21 cellular contexts compared by ENCODE assay signal in genomic region chr2:173934895-173935294, GRCh38. TPM values are rescaled to one million over a fixed set of nuclear protein-coding genes. Genes with fewer than 3 reads are reported as not detected.
DNase-seq lines count a peak whose midpoint lies in the region; ATAC-seq, FAIRE-seq and TF ChIP-seq lines count a peak whose summit lies in the region.
"Had no signal": no experiment of that assay in that cellular context is flagged by ENCODE, and none has a peak within 500 bp of the region (broad histone marks: within the 10 kb centered on the region; RNA-seq: fewer than 3 reads in every experiment).

No MANE protein-coding gene starts in this region.

- TF ChIP-seq RAD21 in K562 (CRISPR knock-in tag; conservative IDR thresholded peaks at IDR 0.05 in 1 of 2, IDR thresholded peaks at IDR 0.05 in 1 of 2) = no peak

- no peak overlapping the region for H3K27ac ChIP-seq in K562 (ENCODE audit: extremely low read depth, low read depth, low read length)
- H3K27ac ChIP-seq in gastrocnemius medialis = peak overlapping the region in 3 of 4 donors; percentile 1 to 12 (median 3)
- no peak overlapping the region for H3K27ac ChIP-seq in OCI-LY7 (ENCODE audit: low read depth, low read length, poor library complexity, severe bottlenecking)
- H3K27ac ChIP-seq: A549, ascending aorta, esophagus muscularis mucosa, tibial nerve had no signal

- no peaks in the 10 kb centered on the region for H3K9me2 ChIP-seq in OCI-LY7 (ENCODE audit: insufficient read depth, low read length)

- H3K9me3 ChIP-seq in K562 (replicated peaks; ENCODE audit: control insufficient read depth, insufficient read depth, low read depth, low read length) (no peaks in the 10 kb centered on the region), gastrocnemius medialis (no peaks in the 10 kb centered on the region), OCI-LY7 (ENCODE audit: low read length) (no peaks in the 10 kb centered on the region; the same call in 1 of the 2 replicates)
- H3K9me3 ChIP-seq: A549, ascending aorta, esophagus muscularis mucosa, tibial nerve had no signal

- ATAC-seq in K562 = peak; percentile 61
- no peak for ATAC-seq in gastrocnemius medialis
- no peak for ATAC-seq in HG03439 (IDR thresholded peaks at IDR 0.05; ENCODE audit: unreplicated experiment)
- ATAC-seq: natural killer cell had no signal

- intact Hi-C loops in K562 (cut with micrococcal nuclease) = no loop called here
- intact Hi-C loops in gastrocnemius medialis (cut with DNase I; ENCODE audit: low total_unique reads) = loop anchor here (10.0 kb wide), 1 partner anchor 310 kb away; the partner anchor contains the start of gene OLA1
- intact Hi-C loops in OCI-LY7 (cut with micrococcal nuclease; ENCODE audit: unreplicated experiment) = no loop called here

- TF ChIP-seq CTCF in K562 (IDR thresholded peaks at IDR 0.05 in 2 of 3, conservative IDR thresholded peaks at IDR 0.05 in 1 of 3; ENCODE audit: insufficient read depth in 2 of 3, low read depth in 1 of 3, low read length in 3 of 3) (no peak), gastrocnemius medialis (IDR thresholded peaks at IDR 0.05 in 4 of 5, conservative IDR thresholded peaks at IDR 0.05 in 1 of 5) (no peak), OCI-LY7 (conservative IDR thresholded peaks at IDR 0.05; ENCODE audit: low read length) (no peak)

- POLR2A ChIA-PET in K562 (lab: Yijun Ruan, JAX) (interaction anchor here (0.9 kb wide), 2 partner anchors 10 to 11 kb away, joined by 3 to 5 read pairs; no protein-coding TSS in a partner anchor), OCI-LY7 (lab: Charles Lee) (interaction anchor here (1.4 kb wide), 1 partner anchor 10 kb away, joined by 4 read pairs; no protein-coding TSS in a partner anchor)

- H3K9ac ChIP-seq in K562 (ENCODE audit: insufficient read depth in 1 of 2, low read depth in 2 of 2, low read length in 2 of 2) = no peak overlapping the region

- TF ChIP-seq POLR2A in K562 (conservative IDR thresholded peaks at IDR 0.05) = no peak
- no peak for TF ChIP-seq POLR2A in gastrocnemius medialis (IDR thresholded peaks at IDR 0.05)

- no peak overlapping the region for H2AFZ ChIP-seq in K562 (ENCODE audit: low read depth, low read length)
- H2AFZ ChIP-seq in OCI-LY7 (ENCODE audit: low read length) = no peak overlapping the region

- WGBS in K562 (ENCODE audit: insufficient coverage, low coverage, missing lambda C conversion rate) = 37% methylated on average over 5 of the region's 5 CpGs

- H3K4me2 ChIP-seq in K562 (ENCODE audit: insufficient read depth, low read length) = no peak overlapping the region
- no peak overlapping the region for H3K4me2 ChIP-seq in OCI-LY7 (ENCODE audit: low read length)
- H3K4me2 ChIP-seq: A549 had no signal

- BruUV-seq in K562 (replicated peaks; lab: Mats Ljungman, UMichigan) (no TSS peak), OCI-LY7 (replicated peaks; lab: Mats Ljungman, UMichigan) (no TSS peak)

- no peaks in the 10 kb centered on the region for H3K27me3 ChIP-seq in K562 (ENCODE audit: control insufficient read depth in 2 of 2, insufficient read depth in 2 of 2, low read length in 2 of 2)
- no peaks in the 10 kb centered on the region for H3K27me3 ChIP-seq in gastrocnemius medialis
- H3K27me3 ChIP-seq: ascending aorta, esophagus muscularis mucosa, tibial nerve had no signal

- peak; percentile 32 for DNase-seq in NCI-H748 (lab: John Stamatoyannopoulos, UW; ENCODE audit: unreplicated experiment)
- DNase-seq in NCI-H748 treated with DMSO at 0.1 percent for 48 hours (lab: John Stamatoyannopoulos, UW) = no peak
- DNase-seq in NCI-H1436 (lab: John Stamatoyannopoulos, UW) = peak; percentile 39
- DNase-seq in K562 (ENCODE audit: extremely low read depth in 1 of 4, low spot score in 3 of 4) = peak in 1 of 4 experiments; percentile 27
- no peak for DNase-seq in gastrocnemius medialis
- no peak for DNase-seq in GOT3 (lab: John Stamatoyannopoulos, UW)
- DNase-seq in OCI-LY7 (ENCODE audit: low spot score) = no peak
- DNase-seq: activated CD4-positive, alpha-beta memory T cell treated with anti-CD3 and anti-CD28 coated beads, Interleukin-2, amount 10 ng/mL, durations not matched to agents 7 days and 5 days; activated effector memory CD4-positive, alpha-beta T cell treated with Interleukin-2 at 50 U/mL for 16 hours; hypothalamus; natural killer cell; NCI-H187 treated with DMSO at 0.1 percent for 48 hours; retina; stimulated activated CD4-positive, alpha-beta T cell treated with anti-CD3 and anti-CD28 coated beads, Interleukin-4, amount 100 ng/mL, for 1 hour had no signal

- H4K20me1 ChIP-seq in K562 (replicated peaks; ENCODE audit: control insufficient read depth, insufficient read depth, low read length) = peaks cover 17% of the 10 kb centered on the region
- peaks cover 58% of the 10 kb centered on the region for H4K20me1 ChIP-seq in OCI-LY7 (ENCODE audit: insufficient read depth, low read length)

- peaks cover under 1 to 13% of the 10 kb centered on the region in 2 experiments; a peak in 4 of 5 replicates for H3K4me1 ChIP-seq in K562 (replicated peaks in 1 of 2; ENCODE audit: control insufficient read depth in 2 of 2, insufficient read depth in 2 of 2, low read length in 2 of 2)
- H3K4me1 ChIP-seq in gastrocnemius medialis = peaks cover 45 to 46% of the 10 kb centered on the region in 2 donors
- H3K4me1 ChIP-seq in OCI-LY7 (ENCODE audit: insufficient read depth, low read length, poor library complexity, severe bottlenecking) = peaks cover 34% of the 10 kb centered on the region

- in situ Hi-C loops in K562 (cut with MboI) (no loop called here), gastrocnemius medialis (cut with MboI; ENCODE audit: low sequenced_read_pairs in 4 of 4) (no loop called here)

- no peak for FAIRE-seq in K562 (lab: Jason Lieb, UNC)
- FAIRE-seq: A549, GM18507, GM19239 had no signal

- peaks cover 97% of the 10 kb centered on the region for H3K79me2 ChIP-seq in K562 (ENCODE audit: control insufficient read depth, insufficient read depth, low read length)
- H3K79me2 ChIP-seq in OCI-LY7 (ENCODE audit: insufficient read depth, low read depth, low read length) = peaks cover 100% of the 10 kb centered on the region

- H3K36me3 ChIP-seq in K562 (ENCODE audit: control insufficient read depth, insufficient read depth, low read length) = peaks cover 29% of the 10 kb centered on the region; the same call in 2 of the 3 replicates
- no peaks in the 10 kb centered on the region for H3K36me3 ChIP-seq in gastrocnemius medialis
- H3K36me3 ChIP-seq in OCI-LY7 (ENCODE audit: insufficient read depth, low read length) = peaks cover 85% of the 10 kb centered on the region

- H3K4me3 ChIP-seq in K562 (no peak overlapping the region), gastrocnemius medialis (no peak overlapping the region), OCI-LY7 (ENCODE audit: low read depth, low read length, poor library complexity, severe bottlenecking) (no peak overlapping the region)
- H3K4me3 ChIP-seq: A549, ascending aorta, esophagus muscularis mucosa, tibial nerve had no signal

- H3K9me1 ChIP-seq in K562 (ENCODE audit: control insufficient read depth, insufficient read depth, low read length) = peaks cover 7% of the 10 kb centered on the region

- no peak for TF ChIP-seq EP300 in K562 (IDR thresholded peaks at IDR 0.05; ENCODE audit: low read length)

- CTCF ChIA-PET in K562 (lab: Yijun Ruan, JAX; ENCODE audit: low intra/inter-chr PET ratio) = no interaction called here
- CTCF ChIA-PET in OCI-LY7 (lab: Charles Lee; ENCODE audit: unreplicated experiment) = no interaction called here

TF ChIP-seq in K562, 482 proteins besides CTCF, POLR2A, EP300 and RAD21:
- TF ChIP-seq E2F6 (IDR thresholded peaks at IDR 0.05; ENCODE audit: borderline replicate concordance in 1 of 2, extremely low read depth in 1 of 2, insufficient read depth in 1 of 2, insufficient read length in 1 of 2, low read depth in 1 of 2, low read length in 1 of 2, poor library complexity in 1 of 2, severe bottlenecking in 1 of 2) (peak in 1 of 2 experiments; percentile 21), JUND (IDR thresholded peaks at IDR 0.05; ENCODE audit: borderline replicate concordance, low read depth, low read length) (peak; percentile 54), JUND (tag; IDR thresholded peaks at IDR 0.05; ENCODE audit: borderline replicate concordance, low read depth, low read length) (no peak), NCOA1 (IDR thresholded peaks at IDR 0.05; ENCODE audit: low read depth) (no peak)

RNA-seq across cellular contexts. Expression of gene SP3, which starts 30.3 kb away (rescaled TPM):
- 73.5 and 177 TPM in 2 replicates for total RNA-seq in K562 (2011; cell fraction: chromatin; rRNA removed; ENCODE audit: low replicate concordance)
- total RNA-seq in K562 (2011; cell fraction: nucleolus; rRNA removed) = 36.0 and 43.8 TPM in 2 replicates
- 64.0 and 89.2 TPM in 2 replicates for total RNA-seq in K562 (2011; cell fraction: nucleoplasm; rRNA removed)
- total RNA-seq in K562 (2014; rRNA removed) = 75.2 and 83.9 TPM in 2 replicates
- total RNA-seq in K562 (2014; rRNA removed; fragmentation: Illumina TruSeq; extraction: Trizol) = 86.6 and 101 TPM in 2 replicates
- total RNA-seq in K562 (2015; rRNA removed; fragmentation: Illumina TruSeq; extraction: Trizol) = 102 and 106 TPM in 2 replicates
- 73.5 and 74.9 TPM in 2 replicates for total RNA-seq in K562 (2021)
- 76.6 and 89.7 TPM in 2 replicates for polyA plus RNA-seq in K562 (2011; rRNA removed)
- polyA plus RNA-seq in K562 (2011; cell fraction: cytosol; rRNA removed) = 30.9 and 42.5 TPM in 2 replicates
- polyA plus RNA-seq in K562 (2011; cell fraction: nucleus; rRNA removed) = 55.4 and 76.5 TPM in 2 replicates
- 26.4 and 29.5 TPM in 2 replicates for polyA plus RNA-seq in K562 (2012)
- polyA plus RNA-seq in K562 (2014; fragmentation: Illumina TruSeq; extraction: Trizol) = 61.2 and 64.1 TPM in 2 replicates
- 10 to 100 TPM; 12.0 to 13.1 TPM for polyA plus RNA-seq in K562 (2014; fragmentation: Nextera tagmentation; extraction: Ambion mirVana)
- 35.7 and 39.3 TPM in 2 replicates for polyA plus RNA-seq in K562 (2014; rRNA removed)
- polyA minus RNA-seq in K562 (2011; rRNA and poly(A)+ RNA removed) = 171 and 198 TPM in 2 replicates
- 52.7 and 58.2 TPM in 2 replicates for polyA minus RNA-seq in K562 (2011; cell fraction: cytosol; rRNA and poly(A)+ RNA removed)
- polyA minus RNA-seq in K562 (2011; cell fraction: nucleus; rRNA and poly(A)+ RNA removed) = 76.1 and 128 TPM in 2 replicates
- total RNA-seq in gastrocnemius medialis = 10 to 100 TPM; 47.9 to 68.9 (median 58.7) TPM
- 129 and 150 TPM in 2 replicates for total RNA-seq in OCI-LY7 (2014; rRNA removed; shearing (Covaris generic))
- 115 and 127 TPM in 2 replicates for total RNA-seq in OCI-LY7 (2022)

Comparison
In these comparisons a context has a peak if more than half of its experiments do, and no peak if none do; other contexts are left out.
1. DNase-seq: peak in NCI-H748 (single experiment) and NCI-H1436 (single experiment); none in NCI-H748 treated with DMSO at 0.1 percent for 48 hours (single experiment), gastrocnemius medialis (0 of 2), GOT3 (single experiment) and OCI-LY7 (single experiment).
2. H3K27ac ChIP-seq: peak in gastrocnemius medialis (3 of 4); none in K562 (single experiment) and OCI-LY7 (single experiment).